ENCODE assay signal across 8 cellular contexts in genomic region chr13:46160474-46161066, GRCh38. TPM values are rescaled to one million over a fixed set of nuclear protein-coding genes. Genes with fewer than 3 reads are reported as not detected.
DNase-seq lines count a peak whose midpoint lies in the region; ATAC-seq and TF ChIP-seq lines count a peak whose summit lies in the region.

No MANE protein-coding gene starts in this region.

- intact Hi-C loops in Right ventricle myocardium superior (cut with DNase I): no loop called here

- no peaks in the 10 kb centered on the region for H3K9me3 Mint-ChIP-seq in activated naive CD4-positive, alpha-beta T cell treated with anti-CD3 and anti-CD28 coated beads, Interleukin-2, amount 50 U/mL, for 72 hours

- peak overlapping the region; percentile 90 to 97 for H3K27ac Mint-ChIP-seq in activated naive CD4-positive, alpha-beta T cell treated with anti-CD3 and anti-CD28 coated beads, Interleukin-2, amount 50 U/mL, for 72 hours

- TF ChIP-seq CTCF in HFF-Myc (IDR thresholded peaks at IDR 0.05; ENCODE audit: low read depth, low read length, missing control alignments): peak; percentile 74

- DNase-seq in activated CD4-positive, alpha-beta T cell treated with anti-CD3 and anti-CD28 coated beads for 4 hours: peak; percentile 42 to 60
- no peak for DNase-seq in activated CD4-positive, alpha-beta T cell treated with anti-CD3 and anti-CD28 coated beads, Interleukin-2, amount 50 U/mL, for 1 hour
- DNase-seq in HFF-Myc (ENCODE audit: extremely low read depth, low read depth) (no peak), NCI-H226 (peak; percentile 32), Right ventricle myocardium superior (no peak), putamen (ENCODE audit: low spot score) (peak; percentile 61)
- DNase-seq in activated naive CD4-positive, alpha-beta T cell treated with anti-CD3 and anti-CD28 coated beads, Interleukin-2, amount 50 U/mL, for 72 hours (ENCODE audit: low spot score in 2 of 2): peak in 1 of 2 donors; percentile 42

- H3K36me3 Mint-ChIP-seq in activated naive CD4-positive, alpha-beta T cell treated with anti-CD3 and anti-CD28 coated beads, Interleukin-2, amount 50 U/mL, for 72 hours: peaks cover 22 to 44% of the 10 kb centered on the region in 2 donors

- peak; percentile 29 to 30 for ATAC-seq in activated naive CD4-positive, alpha-beta T cell treated with anti-CD3 and anti-CD28 coated beads, Interleukin-2, amount 50 U/mL, for 72 hours
- ATAC-seq in Right ventricle myocardium superior (ENCODE audit: poor library complexity) (peak; percentile 68), GM21529 (IDR thresholded peaks at IDR 0.05; ENCODE audit: unreplicated experiment) (no peak)

- no peak overlapping the region for H3K4me3 ChIP-seq in HFF-Myc (replicated peaks; ENCODE audit: low read depth, low read length)

RNA-seq across cellular contexts. Expression of gene LCP1, which starts 21.4 kb away (rescaled TPM):
- 1,000 to 10,000 TPM in 1 of 2 donors, 100 to 1,000 TPM in 1; 761 to 1,053 TPM for total RNA-seq in activated naive CD4-positive, alpha-beta T cell treated with anti-CD3 and anti-CD28 coated beads, Interleukin-2, amount 50 U/mL, for 72 hours
- 20.5 TPM for total RNA-seq in Right ventricle myocardium superior

RNA-seq across cellular contexts. Expression of gene LRRC63, which starts 51.2 kb away (rescaled TPM):
- total RNA-seq in activated naive CD4-positive, alpha-beta T cell treated with anti-CD3 and anti-CD28 coated beads, Interleukin-2, amount 50 U/mL, for 72 hours: under 1 TPM; 0.16 to 0.99 TPM
- total RNA-seq in Right ventricle myocardium superior: not detected

RNA-seq across cellular contexts. Expression of gene CPB2, which starts 55.7 kb away (rescaled TPM):
- total RNA-seq in activated naive CD4-positive, alpha-beta T cell treated with anti-CD3 and anti-CD28 coated beads, Interleukin-2, amount 50 U/mL, for 72 hours: not detected
- not detected for total RNA-seq in Right ventricle myocardium superior

Comparison
In these comparisons a context has a peak if more than half of its experiments do, and no peak if none do; other contexts are left out.
1. DNase-seq: peak in activated CD4-positive, alpha-beta T cell treated with anti-CD3 and anti-CD28 coated beads for 4 hours (2 of 2), NCI-H226 (single experiment) and putamen (single experiment); none in activated CD4-positive, alpha-beta T cell treated with anti-CD3 and anti-CD28 coated beads, Interleukin-2, amount 50 U/mL, for 1 hour (single experiment), HFF-Myc (single experiment) and Right ventricle myocardium superior (single experiment).
2. RNA of gene LCP1, which starts 21.4 kb away (total RNA-seq): 761 to 1,053 TPM in activated naive CD4-positive, alpha-beta T cell treated with anti-CD3 and anti-CD28 coated beads, Interleukin-2, amount 50 U/mL, for 72 hours; 20.5 TPM in Right ventricle myocardium superior (single experiment); every median in the first group is over 10 times any median in the second.